ENCODE assay signal across 21 cellular contexts in genomic region chr11:66015936-66016792, GRCh38. TPM values are rescaled to one million over a fixed set of nuclear protein-coding genes. Genes with fewer than 3 reads are reported as not detected.
DNase-seq lines count a peak whose midpoint lies in the region; ATAC-seq and TF ChIP-seq lines count a peak whose summit lies in the region.
"Had no signal": no experiment of that assay in that cellular context is flagged by ENCODE, and none has a peak within 500 bp of the region (broad histone marks: within the 10 kb centered on the region; RNA-seq: fewer than 3 reads in every experiment).

No MANE protein-coding gene starts in this region.

- H3K4me3 ChIP-seq in tibial artery = peak overlapping the region; percentile 21 to 31
- H3K4me3 ChIP-seq: breast epithelium, dorsolateral prefrontal cortex, esophagus muscularis mucosa had no signal

- intact Hi-C loops in Right ventricle myocardium superior (cut with DNase I) = no loop called here
- intact Hi-C loops in cardiac septum (cut with DNase I) = no loop called here
- intact Hi-C loops in left ventricle myocardium superior (cut with micrococcal nuclease) = no loop called here
- intact Hi-C loops in tibial artery (cut with DNase I; ENCODE audit: low total_unique reads) = no loop called here

- DNase-seq in Right ventricle myocardium superior (no peak), cardiac septum (ENCODE audit: low spot score) (no peak), RWPE1 (ENCODE audit: low spot score) (no peak), left ventricle myocardium superior (no peak), tibial artery (peak in 1 of 2 donors; percentile 91), germinal center (ENCODE audit: low spot score) (no peak), NCI-H526 treated with DMSO at 0.1 percent for 48 hours (lab: John Stamatoyannopoulos, UW) (no peak)
- no peak for DNase-seq in activated CD4-positive, alpha-beta T cell treated with anti-CD3 and anti-CD28 coated beads for 1 hour
- DNase-seq: activated CD4-positive, alpha-beta T cell treated with anti-CD3 and anti-CD28 coated beads, Interleukin-2, amount 50 U/mL, for 1 hour; activated T-cell treated with anti-CD3 and anti-CD28 coated beads for 4 hours; CD4-positive, alpha-beta memory T cell; DND-41; dorsolateral prefrontal cortex; H9; NCI-H187; NCI-H510A; nephron progenitor cell; stimulated activated naive CD8-positive, alpha-beta T cell treated with anti-CD3 and anti-CD28 coated beads, Interleukin-15, amount 100 ng/mL, for 72 hours had no signal

- CTCF ChIA-PET in RWPE1 (lab: Yijun Ruan, JAX) = interaction anchor here (0.6 to 0.7 kb wide), 2 partner anchors 239 to 359 kb away, joined by 3 read pairs; no protein-coding TSS in a partner anchor

- H3K27me3 ChIP-seq in tibial artery = no peaks in the 10 kb centered on the region

- no peak for TF ChIP-seq CTCF in RWPE1 (conservative IDR thresholded peaks at IDR 0.05; ENCODE audit: low read depth)
- no peak for TF ChIP-seq CTCF in tibial artery (IDR thresholded peaks at IDR 0.05)

- peaks cover 0 to 73% (median 61%) of the 10 kb centered on the region in 4 donors for H3K4me1 ChIP-seq in tibial artery

- no peaks in the 10 kb centered on the region for H3K36me3 ChIP-seq in tibial artery
- H3K36me3 ChIP-seq: breast epithelium, esophagus muscularis mucosa had no signal

- POLR2A ChIA-PET in RWPE1 (lab: Yijun Ruan, JAX; ENCODE audit: low non-redundant PET) = no interaction called here

- H3K9me3 ChIP-seq in tibial artery = no peaks in the 10 kb centered on the region
- H3K9me3 ChIP-seq: breast epithelium, esophagus muscularis mucosa had no signal

- ATAC-seq in Right ventricle myocardium superior (ENCODE audit: poor library complexity) (peak; percentile 7), left ventricle myocardium superior (peak; percentile 12)
- ATAC-seq: stimulated activated naive CD8-positive, alpha-beta T cell treated with anti-CD3 and anti-CD28 coated beads, Interleukin-15, amount 100 ng/mL, for 72 hours had no signal

- peak overlapping the region; percentile 78 for H3K27ac ChIP-seq in RWPE1
- peak overlapping the region; percentile 89 to 96 for H3K27ac ChIP-seq in tibial artery
- H3K27ac ChIP-seq: esophagus muscularis mucosa had no signal

RNA-seq across cellular contexts. Expression of gene CST6, which starts 4.4 kb away (rescaled TPM):
- not detected for total RNA-seq in Right ventricle myocardium superior
- total RNA-seq in cardiac septum = 1.5 TPM
- total RNA-seq in left ventricle myocardium superior = not detected
- total RNA-seq: CD4-positive, alpha-beta memory T cell; esophagus muscularis mucosa; H9 had no signal

RNA-seq across cellular contexts. Expression of gene CATSPER1, which starts 10.1 kb away (rescaled TPM):
- total RNA-seq in Right ventricle myocardium superior = not detected
- 0.13 TPM for total RNA-seq in cardiac septum
- not detected for total RNA-seq in left ventricle myocardium superior
- total RNA-seq: CD4-positive, alpha-beta memory T cell; H9; urinary bladder had no signal

RNA-seq across cellular contexts. Expression of gene BANF1, which starts 13.9 kb away (rescaled TPM):
- total RNA-seq in Right ventricle myocardium superior = 256 TPM
- total RNA-seq in cardiac septum = 195 TPM
- 238 TPM for total RNA-seq in left ventricle myocardium superior

RNA-seq across cellular contexts. Expression of gene EIF1AD, which starts 14.2 kb away (rescaled TPM):
- 20.1 TPM for total RNA-seq in Right ventricle myocardium superior
- total RNA-seq in cardiac septum = 18.1 TPM
- total RNA-seq in left ventricle myocardium superior = 22.8 TPM

RNA-seq across cellular contexts. Expression of gene GAL3ST3, which starts 32.8 kb away (rescaled TPM):
- total RNA-seq in Right ventricle myocardium superior = 0.73 TPM
- 3.1 TPM for total RNA-seq in cardiac septum
- 3.5 TPM for total RNA-seq in left ventricle myocardium superior
- total RNA-seq: CD4-positive, alpha-beta memory T cell had no signal
